In the genomic region with DNA sequence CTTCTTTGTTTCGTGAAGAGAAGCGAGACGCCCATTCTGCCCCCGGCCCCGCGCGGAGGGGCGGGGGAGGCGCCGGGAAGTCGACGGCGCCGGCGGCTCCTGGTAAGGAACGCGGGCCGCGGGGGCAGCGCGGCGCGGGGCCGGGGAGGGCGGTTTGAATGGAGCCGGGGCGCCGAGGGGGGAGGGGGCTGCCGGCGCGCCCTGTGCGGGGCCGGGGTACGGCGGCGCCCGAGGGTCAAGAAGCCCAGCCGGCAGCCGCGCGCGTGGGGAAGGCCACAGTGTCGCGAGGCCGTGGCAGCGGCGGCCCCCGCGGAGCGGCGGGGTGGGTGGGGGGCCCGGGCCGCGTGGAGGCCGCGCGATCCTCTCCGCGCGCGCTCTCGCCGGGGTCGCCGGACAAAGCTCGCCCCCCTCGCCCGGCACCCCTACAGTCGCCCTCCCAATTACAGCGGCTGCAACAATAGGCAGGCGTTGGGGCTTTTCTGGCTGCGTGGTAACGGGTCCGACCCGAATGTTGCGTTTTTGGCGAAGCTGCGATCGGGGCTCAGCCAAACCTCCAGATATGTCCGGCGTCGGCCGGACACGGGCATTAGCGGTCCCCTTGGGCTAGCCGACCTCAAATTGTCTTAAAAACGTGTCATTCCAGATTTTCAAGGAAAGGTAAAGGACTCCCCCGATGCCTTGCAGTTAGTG, we compare ENCODE assay signal across 8 cellular contexts. TPM values are rescaled to one million over a fixed set of nuclear protein-coding genes. Genes with fewer than 3 reads are reported as not detected.
DNase-seq lines count a peak whose midpoint lies in the region; ATAC-seq, FAIRE-seq and TF ChIP-seq lines count a peak whose summit lies in the region.

No MANE protein-coding gene starts in this region.

- intact Hi-C loops in kidney (cut with DNase I) = no loop called here

- DNase-seq in activated CD8-positive, alpha-beta memory T cell treated with anti-CD3 and anti-CD28 coated beads for 24 hours = peak; percentile 75
- DNase-seq in activated CD8-positive, alpha-beta memory T cell treated with anti-CD3 and anti-CD28 coated beads, Interleukin-2, amount 50 U/mL, for 4 hours = no peak
- DNase-seq in caudate nucleus (lab: John Stamatoyannopoulos, UW) = peak in 24 of 61 donors; percentile 7 to 89 (median 60)
- peak; percentile 82 for DNase-seq in kidney
- peak; percentile 8 to 72 for DNase-seq in stimulated activated effector memory CD8-positive, alpha-beta T cell treated with anti-CD3 and anti-CD28 coated beads, Interleukin-12 subunit alpha, Interleukin-12 subunit beta, amount 100 ng/mL, for 72 hours (ENCODE audit: low spot score in 2 of 2)
- DNase-seq in NCI-H2029 (lab: John Stamatoyannopoulos, UW) = no peak

- peak; percentile 31 for ATAC-seq in HG02678 (IDR thresholded peaks at IDR 0.05; ENCODE audit: unreplicated experiment)
- ATAC-seq in stimulated activated effector memory CD8-positive, alpha-beta T cell treated with anti-CD3 and anti-CD28 coated beads, Interleukin-12 subunit alpha, Interleukin-12 subunit beta, amount 100 ng/mL, for 72 hours = peak; percentile 51

- H3K4me1 ChIP-seq in OCI-LY3 (ENCODE audit: low read length) (peaks cover 18% of the 10 kb centered on the region), kidney (ENCODE audit: control insufficient read depth in 1 of 2, insufficient read depth in 1 of 2, low read depth in 1 of 2, low read length in 2 of 2) (peaks cover 3 to 10% of the 10 kb centered on the region in 2 donors)

- peak overlapping the region; percentile 50 for H2AFZ ChIP-seq in OCI-LY3 (ENCODE audit: low read depth, low read length)

- no peaks in the 10 kb centered on the region for H3K9me3 Mint-ChIP-seq in stimulated activated effector memory CD8-positive, alpha-beta T cell treated with anti-CD3 and anti-CD28 coated beads, Interleukin-12 subunit alpha, Interleukin-12 subunit beta, amount 100 ng/mL, for 72 hours

- TF ChIP-seq CTCF in OCI-LY3 (IDR thresholded peaks at IDR 0.05; ENCODE audit: low read depth, low read length) = no peak
- TF ChIP-seq CTCF in kidney (IDR thresholded peaks at IDR 0.05; ENCODE audit: borderline replicate concordance, extremely low read depth, insufficient read depth) = no peak

- H3K9me3 ChIP-seq in OCI-LY3 (ENCODE audit: insufficient read depth, low read length) = no peaks in the 10 kb centered on the region
- H3K9me3 ChIP-seq in kidney (ENCODE audit: control insufficient read depth in 1 of 2, low read length in 2 of 2) = no peaks in the 10 kb centered on the region

- H3K4me2 ChIP-seq in OCI-LY3 (ENCODE audit: low read length) = peak overlapping the region; percentile 89

- peak overlapping the region; percentile 94 for H3K9ac ChIP-seq in OCI-LY3 (ENCODE audit: low read length)
- peak overlapping the region; percentile 76 to 93 for H3K9ac ChIP-seq in kidney (ENCODE audit: low read length in 2 of 2)

- H3K4me3 ChIP-seq in OCI-LY3 (ENCODE audit: low read length) (peak overlapping the region; percentile 90), kidney (ENCODE audit: low read length in 2 of 2) (peak overlapping the region; percentile 88 to 94)

- H3K36me3 ChIP-seq in OCI-LY3 (replicated peaks; ENCODE audit: low read depth, low read length) (peaks cover 10% of the 10 kb centered on the region), kidney (ENCODE audit: control insufficient read depth in 1 of 2, insufficient read depth in 2 of 2, low read length in 2 of 2) (peaks cover 0 to 3% of the 10 kb centered on the region in 2 donors)

- H3K36me3 Mint-ChIP-seq in stimulated activated effector memory CD8-positive, alpha-beta T cell treated with anti-CD3 and anti-CD28 coated beads, Interleukin-12 subunit alpha, Interleukin-12 subunit beta, amount 100 ng/mL, for 72 hours = peaks cover 28% of the 10 kb centered on the region

- peak overlapping the region; percentile 75 for H3K27ac ChIP-seq in OCI-LY3 (ENCODE audit: low read length)
- peak overlapping the region; percentile 72 for H3K27ac ChIP-seq in caudate nucleus (ENCODE audit: low read depth, low read length)
- peak overlapping the region; percentile 71 to 83 for H3K27ac ChIP-seq in kidney (ENCODE audit: low read depth in 2 of 2, low read length in 2 of 2)

- FAIRE-seq in kidney (lab: Jason Lieb, UNC) = no peak

- H3K4me1 Mint-ChIP-seq in stimulated activated effector memory CD8-positive, alpha-beta T cell treated with anti-CD3 and anti-CD28 coated beads, Interleukin-12 subunit alpha, Interleukin-12 subunit beta, amount 100 ng/mL, for 72 hours = peaks cover 49% of the 10 kb centered on the region

- H3K79me2 ChIP-seq in OCI-LY3 (ENCODE audit: low read length) = peaks cover 61% of the 10 kb centered on the region

- H3K27me3 ChIP-seq in OCI-LY3 (ENCODE audit: low read depth, low read length) = no peaks in the 10 kb centered on the region

- peak overlapping the region; percentile 84 for H3K4me3 Mint-ChIP-seq in stimulated activated effector memory CD8-positive, alpha-beta T cell treated with anti-CD3 and anti-CD28 coated beads, Interleukin-12 subunit alpha, Interleukin-12 subunit beta, amount 100 ng/mL, for 72 hours

- H3K27ac Mint-ChIP-seq in stimulated activated effector memory CD8-positive, alpha-beta T cell treated with anti-CD3 and anti-CD28 coated beads, Interleukin-12 subunit alpha, Interleukin-12 subunit beta, amount 100 ng/mL, for 72 hours = peak overlapping the region; percentile 75

- H4K20me1 ChIP-seq in OCI-LY3 (ENCODE audit: insufficient read depth, low read length) = peaks cover 31% of the 10 kb centered on the region

RNA-seq across cellular contexts. Expression of gene SMARCA4, which starts 0.4 kb away (rescaled TPM):
- total RNA-seq in kidney = 124 TPM
- polyA plus RNA-seq in kidney (ENCODE audit: insufficient read depth, low read depth, low replicate concordance) = 59.8 TPM

RNA-seq across cellular contexts. Expression of gene TIMM29, which starts 32.6 kb away (rescaled TPM):
- 21.7 TPM for total RNA-seq in kidney
- 16.8 TPM for polyA plus RNA-seq in kidney (ENCODE audit: insufficient read depth, low read depth, low replicate concordance)

RNA-seq across cellular contexts. Expression of gene YIPF2, which starts 32.8 kb away (rescaled TPM):
- 64.7 TPM for total RNA-seq in kidney
- polyA plus RNA-seq in kidney (ENCODE audit: insufficient read depth, low read depth, low replicate concordance) = 70.3 TPM

Comparison
In these comparisons a context has a peak if more than half of its experiments do, and no peak if none do; other contexts are left out.
1. DNase-seq: peak in activated CD8-positive, alpha-beta memory T cell treated with anti-CD3 and anti-CD28 coated beads for 24 hours (single experiment), kidney (single experiment) and stimulated activated effector memory CD8-positive, alpha-beta T cell treated with anti-CD3 and anti-CD28 coated beads, Interleukin-12 subunit alpha, Interleukin-12 subunit beta, amount 100 ng/mL, for 72 hours (2 of 2); none in activated CD8-positive, alpha-beta memory T cell treated with anti-CD3 and anti-CD28 coated beads, Interleukin-2, amount 50 U/mL, for 4 hours (single experiment) and NCI-H2029 (single experiment).
2. Peak in every context shown above with its lines, with median percentiles within 50 percentile points of each other: H3K27ac ChIP-seq.